Comparison of ENCODE assay signal across 8 cellular contexts in genomic region chr10:110802551-110803238, GRCh38.
A peak's percentile ranks its signal among the peaks of the same experiment; 100 is the strongest.
DNase-seq lines count a peak whose midpoint lies in the region; ATAC-seq and TF ChIP-seq lines count a peak whose summit lies in the region.

No MANE protein-coding gene starts in this region.

- intact Hi-C loops in activated T-helper 1 cell treated with anti-CD3 and anti-CD28 coated beads, Interleukin-12 subunit alpha, Interleukin-12 subunit beta, Interleukin-2, Interleukin-4 antibody, amounts not matched to agents 30 ng/mL and 10 ng/mL and 1 ng/mL, durations not matched to agents 14 hours and 24 hours and 36 hours (cut with micrococcal nuclease), result loop anchor here (2.0 kb wide), 3 partner anchors 20 to 70 kb away; no protein-coding TSS in a partner anchor

- H3K9me3 ChIP-seq in parathyroid adenoma (ENCODE audit: control insufficient read depth, low read length), result no peaks in the 10 kb centered on the region

- no peak overlapping the region for H3K9ac ChIP-seq in parathyroid adenoma

- peak overlapping the region; percentile 31 for H3K4me3 Mint-ChIP-seq in activated T-helper 1 cell treated with anti-CD3 and anti-CD28 coated beads, Interleukin-12 subunit alpha, Interleukin-12 subunit beta, Interleukin-2, Interleukin-4 antibody, amounts not matched to agents 30 ng/mL and 10 ng/mL and 1 ng/mL, durations not matched to agents 14 hours and 24 hours and 36 hours

- H3K36me3 ChIP-seq in parathyroid adenoma (ENCODE audit: control insufficient read depth, insufficient read depth, low read length), result no peaks in the 10 kb centered on the region

- peak overlapping the region; percentile 70 for H3K4me2 ChIP-seq in parathyroid adenoma (ENCODE audit: low read length)

- H3K27ac Mint-ChIP-seq in activated T-helper 1 cell treated with anti-CD3 and anti-CD28 coated beads, Interleukin-12 subunit alpha, Interleukin-12 subunit beta, Interleukin-2, Interleukin-4 antibody, amounts not matched to agents 30 ng/mL and 10 ng/mL and 1 ng/mL, durations not matched to agents 14 hours and 24 hours and 36 hours, result peak overlapping the region; percentile 73

- DNase-seq in AG20443 (ENCODE audit: low spot score), result peak; percentile 74
- peak; percentile 6 for DNase-seq in NCI-H2227 (lab: John Stamatoyannopoulos, UW; ENCODE audit: unreplicated experiment)
- DNase-seq in activated T-helper 1 cell treated with anti-CD3 and anti-CD28 coated beads, Interleukin-12 subunit alpha, Interleukin-12 subunit beta, Interleukin-2, Interleukin-4 antibody, amounts not matched to agents 30 ng/mL and 10 ng/mL and 1 ng/mL, durations not matched to agents 14 hours and 24 hours and 36 hours (ENCODE audit: low spot score), result peak; percentile 43
- DNase-seq in fibroblast of villous mesenchyme (ENCODE audit: low read depth), result peak; percentile 83
- no peak for DNase-seq in HuH-7.5 (ENCODE audit: low spot score)

- H3K36me3 Mint-ChIP-seq in activated T-helper 1 cell treated with anti-CD3 and anti-CD28 coated beads, Interleukin-12 subunit alpha, Interleukin-12 subunit beta, Interleukin-2, Interleukin-4 antibody, amounts not matched to agents 30 ng/mL and 10 ng/mL and 1 ng/mL, durations not matched to agents 14 hours and 24 hours and 36 hours (ENCODE audit: low read depth), result no peaks in the 10 kb centered on the region

- no peak for TF ChIP-seq CTCF in fibroblast of villous mesenchyme (IDR thresholded peaks at IDR 0.05; ENCODE audit: insufficient read depth, low read depth, low read length)
- TF ChIP-seq CTCF in parathyroid adenoma (IDR thresholded peaks at IDR 0.05), result no peak

- no peaks in the 10 kb centered on the region for H3K27me3 Mint-ChIP-seq in activated T-helper 1 cell treated with anti-CD3 and anti-CD28 coated beads, Interleukin-12 subunit alpha, Interleukin-12 subunit beta, Interleukin-2, Interleukin-4 antibody, amounts not matched to agents 30 ng/mL and 10 ng/mL and 1 ng/mL, durations not matched to agents 14 hours and 24 hours and 36 hours (ENCODE audit: insufficient read depth)

- H3K27ac ChIP-seq in parathyroid adenoma, result peak overlapping the region; percentile 87

- peaks cover 48% of the 10 kb centered on the region for H3K4me1 Mint-ChIP-seq in activated T-helper 1 cell treated with anti-CD3 and anti-CD28 coated beads, Interleukin-12 subunit alpha, Interleukin-12 subunit beta, Interleukin-2, Interleukin-4 antibody, amounts not matched to agents 30 ng/mL and 10 ng/mL and 1 ng/mL, durations not matched to agents 14 hours and 24 hours and 36 hours (ENCODE audit: low read depth)

- H3K4me3 ChIP-seq in fibroblast of villous mesenchyme (ENCODE audit: low read depth, low read length) (no peak overlapping the region), parathyroid adenoma (ENCODE audit: low read depth, low read length) (peak overlapping the region; percentile 25)

- H2AFZ ChIP-seq in parathyroid adenoma, result peak overlapping the region; percentile 47

- ATAC-seq in GM18520 (IDR thresholded peaks at IDR 0.05; ENCODE audit: unreplicated experiment) (peak; percentile 50), HG03064 (IDR thresholded peaks at IDR 0.05; ENCODE audit: low read depth, unreplicated experiment) (peak; percentile 57)

- peaks cover 44% of the 10 kb centered on the region for H3K4me1 ChIP-seq in parathyroid adenoma

- H3K9me3 Mint-ChIP-seq in activated T-helper 1 cell treated with anti-CD3 and anti-CD28 coated beads, Interleukin-12 subunit alpha, Interleukin-12 subunit beta, Interleukin-2, Interleukin-4 antibody, amounts not matched to agents 30 ng/mL and 10 ng/mL and 1 ng/mL, durations not matched to agents 14 hours and 24 hours and 36 hours, result peaks cover 4% of the 10 kb centered on the region

- H3K27me3 ChIP-seq in parathyroid adenoma (ENCODE audit: control insufficient read depth, insufficient read depth, low read length), result no peaks in the 10 kb centered on the region

- H3K79me2 ChIP-seq in parathyroid adenoma, result no peaks in the 10 kb centered on the region
